ENCODE assay signal across 16 cellular contexts in the genomic region with DNA sequence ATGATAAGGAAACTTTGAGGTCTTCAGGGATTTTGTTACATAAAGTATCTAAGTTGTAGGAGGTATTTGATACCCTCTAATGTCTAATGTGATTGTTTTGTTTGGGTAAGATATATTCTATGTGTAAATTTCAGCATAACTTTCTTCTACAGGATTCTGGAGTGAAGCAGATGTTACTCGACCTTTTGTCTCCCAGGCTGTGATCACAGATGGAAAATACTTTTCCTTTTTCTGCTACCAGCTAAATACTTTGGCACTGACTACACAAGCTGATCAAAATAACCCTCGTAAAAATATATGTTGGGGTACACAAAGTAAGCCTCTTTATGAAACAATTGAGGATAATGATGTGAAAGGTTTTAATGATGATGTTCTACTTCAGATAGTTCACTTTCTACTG. TPM values are rescaled to one million over a fixed set of nuclear protein-coding genes. Genes with fewer than 3 reads are reported as not detected.
DNase-seq lines count a peak whose midpoint lies in the region; ATAC-seq and TF ChIP-seq lines count a peak whose summit lies in the region.
"Had no signal": no experiment of that assay in that cellular context is flagged by ENCODE, and none has a peak within 500 bp of the region (broad histone marks: within the 10 kb centered on the region; RNA-seq: fewer than 3 reads in every experiment).

No MANE protein-coding gene starts in this region.

- no peak for DNase-seq in activated T-cell treated with anti-CD3 and anti-CD28 coated beads, Interleukin-2, amount 50 U/mL, for 72 hours
- DNase-seq in activated T-cell treated with anti-CD3 and anti-CD28 coated beads, Interleukin-2, amount 50 U/mL, for 48 hours = no peak
- DNase-seq in dermis blood vessel endothelial cell = peak; percentile 7
- DNase-seq in neural crest cell (ENCODE audit: low read depth, low spot score) = no peak
- DNase-seq in activated CD8-positive, alpha-beta T cell treated with anti-CD3 and anti-CD28 coated beads for 36 hours = no peak
- DNase-seq in SKM-1 treated with dmso at 0.1 percent for 144 hours (lab: John Stamatoyannopoulos, UW; ENCODE audit: unreplicated experiment) = no peak
- DNase-seq: CD4-positive, CD25-positive, alpha-beta regulatory T cell; CD8-positive, alpha-beta memory T cell; COR-L47; DMS 273 treated with DMSO at 0.1 percent for 48 hours; DMS53; DND-41; EL; GOT3 had no signal

- no peak overlapping the region for H3K4me3 Mint-ChIP-seq in activated T-cell treated with anti-CD3 and anti-CD28 coated beads, Interleukin-2, amount 50 U/mL, for 72 hours
- H3K4me3 Mint-ChIP-seq in neural crest cell = peak overlapping the region; percentile 3
- H3K4me3 Mint-ChIP-seq in activated CD8-positive, alpha-beta T cell treated with anti-CD3 and anti-CD28 coated beads for 36 hours = no peak overlapping the region
- H3K4me3 Mint-ChIP-seq: B cell; CD4-positive, CD25-positive, alpha-beta regulatory T cell had no signal

- CTCF ChIA-PET in activated CD8-positive, alpha-beta T cell treated with anti-CD3 and anti-CD28 coated beads for 36 hours (lab: Charles Lee) = no interaction called here

- peak overlapping the region; percentile 22 for H3K27ac Mint-ChIP-seq in activated T-cell treated with anti-CD3 and anti-CD28 coated beads, Interleukin-2, amount 50 U/mL, for 72 hours
- H3K27ac Mint-ChIP-seq in neural crest cell (ENCODE audit: unreplicated experiment) = no peak overlapping the region
- H3K27ac Mint-ChIP-seq in activated CD8-positive, alpha-beta T cell treated with anti-CD3 and anti-CD28 coated beads for 36 hours = no peak overlapping the region
- H3K27ac Mint-ChIP-seq: B cell; CD4-positive, CD25-positive, alpha-beta regulatory T cell had no signal

- peaks cover 4 to 28% of the 10 kb centered on the region in 2 donors for H3K36me3 Mint-ChIP-seq in activated T-cell treated with anti-CD3 and anti-CD28 coated beads, Interleukin-2, amount 50 U/mL, for 72 hours (ENCODE audit: insufficient read depth in 2 of 2)
- H3K36me3 Mint-ChIP-seq in neural crest cell (ENCODE audit: low read depth) = peaks cover 7% of the 10 kb centered on the region
- H3K36me3 Mint-ChIP-seq in activated CD8-positive, alpha-beta T cell treated with anti-CD3 and anti-CD28 coated beads for 36 hours (ENCODE audit: low read depth) = peaks cover 48% of the 10 kb centered on the region

- no peak for TF ChIP-seq CTCF in neural crest cell (conservative IDR thresholded peaks at IDR 0.05)
- no peak for TF ChIP-seq CTCF in activated CD8-positive, alpha-beta T cell treated with anti-CD3 and anti-CD28 coated beads for 36 hours (IDR thresholded peaks at IDR 0.05)

- ATAC-seq in activated T-cell treated with anti-CD3 and anti-CD28 coated beads, Interleukin-2, amount 50 U/mL, for 72 hours (replicated peaks in 1 of 2) = no peak
- ATAC-seq in activated CD8-positive, alpha-beta T cell treated with anti-CD3 and anti-CD28 coated beads for 36 hours = no peak
- ATAC-seq: GM12878 had no signal

- H3K4me1 Mint-ChIP-seq in activated T-cell treated with anti-CD3 and anti-CD28 coated beads, Interleukin-2, amount 50 U/mL, for 72 hours (ENCODE audit: low read depth) = peaks cover 20% of the 10 kb centered on the region
- peaks cover 21% of the 10 kb centered on the region for H3K4me1 Mint-ChIP-seq in neural crest cell
- peaks cover 27% of the 10 kb centered on the region for H3K4me1 Mint-ChIP-seq in activated CD8-positive, alpha-beta T cell treated with anti-CD3 and anti-CD28 coated beads for 36 hours (ENCODE audit: low read depth)

- H3K9me3 Mint-ChIP-seq in activated T-cell treated with anti-CD3 and anti-CD28 coated beads, Interleukin-2, amount 50 U/mL, for 72 hours = no peaks in the 10 kb centered on the region
- H3K9me3 Mint-ChIP-seq in neural crest cell = no peaks in the 10 kb centered on the region
- no peaks in the 10 kb centered on the region for H3K9me3 Mint-ChIP-seq in activated CD8-positive, alpha-beta T cell treated with anti-CD3 and anti-CD28 coated beads for 36 hours
- H3K9me3 Mint-ChIP-seq: CD4-positive, CD25-positive, alpha-beta regulatory T cell; CD8-positive, alpha-beta memory T cell had no signal

- intact Hi-C loops in activated CD8-positive, alpha-beta T cell treated with anti-CD3 and anti-CD28 coated beads for 36 hours (cut with micrococcal nuclease) = no loop called here

- H3K27me3 Mint-ChIP-seq in activated T-cell treated with anti-CD3 and anti-CD28 coated beads, Interleukin-2, amount 50 U/mL, for 72 hours (ENCODE audit: low read depth) = no peaks in the 10 kb centered on the region
- H3K27me3 Mint-ChIP-seq in neural crest cell (ENCODE audit: low read depth) = no peaks in the 10 kb centered on the region
- no peaks in the 10 kb centered on the region for H3K27me3 Mint-ChIP-seq in activated CD8-positive, alpha-beta T cell treated with anti-CD3 and anti-CD28 coated beads for 36 hours
- H3K27me3 Mint-ChIP-seq: B cell; CD4-positive, CD25-positive, alpha-beta regulatory T cell; CD8-positive, alpha-beta memory T cell had no signal

- POLR2A ChIA-PET in activated CD8-positive, alpha-beta T cell treated with anti-CD3 and anti-CD28 coated beads for 36 hours (lab: Charles Lee) = no interaction called here

RNA-seq across cellular contexts. Expression of a gene that starts 6.0 kb away (rescaled TPM):
- 10 to 100 TPM; 44.7 to 49.9 TPM for total RNA-seq in activated T-cell treated with anti-CD3 and anti-CD28 coated beads, Interleukin-2, amount 50 U/mL, for 72 hours
- total RNA-seq in dermis blood vessel endothelial cell = 59.9 and 64.4 TPM in 2 replicates
- total RNA-seq in neural crest cell = 52.2 and 54.1 TPM in 2 replicates
- total RNA-seq in activated CD8-positive, alpha-beta T cell treated with anti-CD3 and anti-CD28 coated beads for 36 hours = 10 to 100 TPM; 60.1 to 62.1 TPM
